ENCODE assay signal across 36 cellular contexts in the genomic region with DNA sequence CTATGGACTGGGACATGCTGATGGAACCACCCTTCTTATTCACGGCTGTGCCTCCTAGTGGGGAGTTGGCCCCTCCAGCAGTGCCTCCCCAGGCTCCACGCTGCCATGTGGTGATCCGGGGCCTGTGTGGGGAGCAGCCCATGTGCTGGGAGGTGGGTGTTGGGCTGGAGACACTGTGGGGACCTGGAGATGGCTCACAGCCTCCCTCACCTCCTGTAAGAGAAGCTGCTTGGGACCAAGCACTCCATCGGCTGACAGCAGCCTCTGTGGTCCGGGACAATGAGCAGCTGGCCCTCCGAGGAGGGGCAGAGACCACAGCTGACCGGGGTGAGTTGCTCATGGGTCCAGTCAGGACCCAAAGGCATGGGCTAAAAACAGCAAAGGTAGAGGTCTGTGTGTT. TPM values are rescaled to one million over a fixed set of nuclear protein-coding genes. Genes with fewer than 3 reads are reported as not detected.
"Had no signal": no experiment of that assay in that cellular context is flagged by ENCODE, and none has a peak within 500 bp of the region (broad histone marks: within the 10 kb centered on the region; RNA-seq: fewer than 3 reads in every experiment).

No MANE protein-coding gene starts in this region.

- ATAC-seq: body of pancreas, gastroesophageal sphincter, left colon, natural killer cell, right lobe of liver had no signal

- H3K27ac ChIP-seq: body of pancreas, cardiac muscle cell, coronary artery, gastroesophageal sphincter, hepatocyte, right lobe of liver, skin epidermis, uterus had no signal

- DNase-seq: activated B cell treated with CpG ODN at 0.5 μM for 24 hours; activated CD4-positive, alpha-beta T cell treated with anti-CD3 and anti-CD28 coated beads, Interleukin-2, amount 50 U/mL, for 1 hour; activated gamma-delta T cell treated with Interleukin-2 at 50 U/mL for 16 hours; activated naive CD8-positive, alpha-beta T cell treated with anti-CD3 and anti-CD28 coated beads for 36 hours; activated T-cell treated with anti-CD3 and anti-CD28 coated beads, Interleukin-2, amount 50 U/mL, for 4 hours; adrenal gland; body of pancreas; cerebellar nuclear complex; left colon; natural killer cell; right lobe of liver; stimulated activated CD4-positive, alpha-beta T cell treated with anti-CD3 and anti-CD28 coated beads, Interleukin-12 subunit alpha, Interleukin-12 subunit beta, amount 100 ng/mL, for 4 hours; stimulated activated CD4-positive, alpha-beta T cell treated with anti-CD3 and anti-CD28 coated beads, Interleukin-4, amount 100 ng/mL, for 1 hour; stimulated activated naive CD8-positive, alpha-beta T cell treated with anti-CD3 and anti-CD28 coated beads, Interleukin-15, amount 100 ng/mL, for 72 hours; substantia nigra; uterus had no signal

- H3K4me3 ChIP-seq: adrenal gland, body of pancreas, cardiac muscle cell, coronary artery, gastroesophageal sphincter, hepatocyte, right lobe of liver, skin epidermis, uterus had no signal

- H3K4me1 ChIP-seq: uterus had no signal

- H3K4me1 Mint-ChIP-seq: activated B cell treated with CpG ODN at 0.5 μM for 24 hours; stimulated activated naive CD8-positive, alpha-beta T cell treated with anti-CD3 and anti-CD28 coated beads, Interleukin-15, amount 100 ng/mL, for 72 hours had no signal

- H3K27me3 Mint-ChIP-seq: activated CD8-positive, alpha-beta T cell treated with anti-CD3 and anti-CD28 coated beads for 36 hours; activated naive CD8-positive, alpha-beta T cell treated with anti-CD3 and anti-CD28 coated beads for 36 hours; activated T-helper 17 cell treated with anti-CD3 and anti-CD28 coated beads, Interleukin-2, amount 50 U/mL, for 72 hours; stimulated activated naive CD8-positive, alpha-beta T cell treated with anti-CD3 and anti-CD28 coated beads, Interleukin-15, amount 100 ng/mL, for 72 hours had no signal

- H3K9me3 ChIP-seq: adrenal gland, body of pancreas, gastroesophageal sphincter, right lobe of liver, uterus had no signal

- H3K36me3 ChIP-seq: uterus had no signal

- H3K4me3 Mint-ChIP-seq: activated B cell treated with CpG ODN at 0.5 μM for 24 hours; activated CD8-positive, alpha-beta T cell treated with anti-CD3 and anti-CD28 coated beads for 36 hours; activated naive CD8-positive, alpha-beta T cell treated with anti-CD3 and anti-CD28 coated beads for 36 hours; activated T-cell treated with anti-CD3 and anti-CD28 coated beads, Interleukin-2, amount 50 U/mL, for 4 hours; activated T-helper 17 cell treated with anti-CD3 and anti-CD28 coated beads, Interleukin-2, amount 50 U/mL, for 72 hours; memory B cell; natural killer cell; stimulated activated naive CD8-positive, alpha-beta T cell treated with anti-CD3 and anti-CD28 coated beads, Interleukin-15, amount 100 ng/mL, for 72 hours; type B pancreatic cell had no signal

- H3K79me2 ChIP-seq: hepatocyte had no signal

- H3K9me3 Mint-ChIP-seq: activated B cell treated with CpG ODN at 0.5 μM for 24 hours; activated CD8-positive, alpha-beta T cell treated with anti-CD3 and anti-CD28 coated beads for 36 hours; activated naive CD8-positive, alpha-beta T cell treated with anti-CD3 and anti-CD28 coated beads for 36 hours; activated T-cell treated with anti-CD3 and anti-CD28 coated beads, Interleukin-2, amount 50 U/mL, for 4 hours; activated T-helper 17 cell treated with anti-CD3 and anti-CD28 coated beads, Interleukin-2, amount 50 U/mL, for 72 hours; natural killer cell; stimulated activated naive CD8-positive, alpha-beta T cell treated with anti-CD3 and anti-CD28 coated beads, Interleukin-15, amount 100 ng/mL, for 72 hours; type B pancreatic cell had no signal

- H2AFZ ChIP-seq: hepatocyte had no signal

- H3K27ac Mint-ChIP-seq: activated B cell treated with CpG ODN at 0.5 μM for 24 hours; activated CD8-positive, alpha-beta T cell treated with anti-CD3 and anti-CD28 coated beads for 36 hours; memory B cell; stimulated activated naive CD8-positive, alpha-beta T cell treated with anti-CD3 and anti-CD28 coated beads, Interleukin-15, amount 100 ng/mL, for 72 hours; type B pancreatic cell had no signal

- H3K4me2 ChIP-seq: hepatocyte had no signal

- H3K27me3 ChIP-seq: adrenal gland, body of pancreas, hepatocyte, right lobe of liver, uterus had no signal

RNA-seq across cellular contexts. Expression of a gene that starts 10.3 kb away (rescaled TPM):
- total RNA-seq: activated CD8-positive, alpha-beta T cell treated with anti-CD3 and anti-CD28 coated beads for 36 hours; activated naive CD8-positive, alpha-beta T cell treated with anti-CD3 and anti-CD28 coated beads for 36 hours; activated T-helper 17 cell treated with anti-CD3 and anti-CD28 coated beads, Interleukin-2, amount 50 U/mL, for 72 hours; aorta; cardiac muscle cell; endothelial cell of umbilical vein; fibroblast of lung; fibroblast of villous mesenchyme; T-helper 2 cell treated with Interferon-gamma antibody and Interleukin-4, amounts not matched to agents 100 ng/mL and 5 ng/mL, for 36 hours had no signal
- polyA plus RNA-seq: cardiac muscle cell, fibroblast of lung, keratinocyte had no signal

RNA-seq across cellular contexts. Expression of a gene that starts 21.6 kb away (rescaled TPM):
- total RNA-seq: activated B cell treated with CpG ODN at 0.5 μM for 24 hours; activated naive CD8-positive, alpha-beta T cell treated with anti-CD3 and anti-CD28 coated beads for 36 hours; cardiac muscle cell; endothelial cell of umbilical vein; fibroblast of villous mesenchyme; gastroesophageal sphincter; hepatocyte; liver; uterus had no signal
- polyA plus RNA-seq: aorta had no signal

RNA-seq across cellular contexts. Expression of a gene that starts 36.1 kb away (rescaled TPM):
- total RNA-seq: activated B cell treated with CpG ODN at 0.5 μM for 24 hours; activated CD8-positive, alpha-beta T cell treated with anti-CD3 and anti-CD28 coated beads for 36 hours; activated naive CD8-positive, alpha-beta T cell treated with anti-CD3 and anti-CD28 coated beads for 36 hours; activated T-cell treated with anti-CD3 and anti-CD28 coated beads, Interleukin-2, amount 50 U/mL, for 4 hours; activated T-helper 17 cell treated with anti-CD3 and anti-CD28 coated beads, Interleukin-2, amount 50 U/mL, for 72 hours; aorta; cardiac muscle cell; endothelial cell of umbilical vein; fibroblast of lung; fibroblast of villous mesenchyme; hepatocyte; liver; natural killer cell; osteocyte; posterior vena cava; right lobe of liver; T-helper 2 cell treated with Interferon-gamma antibody and Interleukin-4, amounts not matched to agents 100 ng/mL and 5 ng/mL, for 36 hours; uterus had no signal
- polyA plus RNA-seq: aorta, cardiac muscle cell, endothelial cell of umbilical vein, esophagus, fibroblast of lung, hepatocyte, keratinocyte, liver, thymus had no signal
